In genomic region chr17:44921122-44921882, GRCh38 we compare ENCODE assay signal across 14 cellular contexts. TPM values are rescaled to one million over a fixed set of nuclear protein-coding genes. Genes with fewer than 3 reads are reported as not detected.
A peak's percentile ranks its signal among the peaks of the same experiment; 100 is the strongest.
DNase-seq lines count a peak whose midpoint lies in the region; ATAC-seq and TF ChIP-seq lines count a peak whose summit lies in the region.
"Had no signal": no experiment of that assay in that cellular context is flagged by ENCODE, and none has a peak within 500 bp of the region (broad histone marks: within the 10 kb centered on the region; RNA-seq: fewer than 3 reads in every experiment).

No MANE protein-coding gene starts in this region.

- H3K36me3 Mint-ChIP-seq in Caco-2 (ENCODE audit: insufficient read depth, unreplicated experiment) = peaks cover 33% of the 10 kb centered on the region

- H3K27ac Mint-ChIP-seq in Caco-2 (ENCODE audit: unreplicated experiment) = no peak overlapping the region
- H3K27ac Mint-ChIP-seq: activated B cell treated with CpG ODN at 0.5 μM for 24 hours had no signal

- H3K9me3 Mint-ChIP-seq in Caco-2 (ENCODE audit: unreplicated experiment) = no peaks in the 10 kb centered on the region
- H3K9me3 Mint-ChIP-seq: activated B cell treated with CpG ODN at 0.5 μM for 24 hours had no signal

- DNase-seq in Caco-2 (peak; percentile 22 to 41), ecto neural progenitor cell (ENCODE audit: low spot score) (peak; percentile 88), lower lobe of right lung (peak; percentile 22), NCI-H345 (lab: John Stamatoyannopoulos, UW) (no peak), erythroblast (lab: John Stamatoyannopoulos, UW) (no peak)
- DNase-seq: activated B cell treated with CpG ODN at 0.5 μM for 24 hours, GF-D8 had no signal

- no peak for TF ChIP-seq RAD21 in Ishikawa (IDR thresholded peaks at IDR 0.05; ENCODE audit: low read depth)

- H3K9me3 ChIP-seq in Caco-2 (no peaks in the 10 kb centered on the region), lower lobe of right lung (no peaks in the 10 kb centered on the region)

- no peak for TF ChIP-seq EP300 in Ishikawa (IDR thresholded peaks at IDR 0.05; ENCODE audit: borderline replicate concordance)

- no peak overlapping the region for H3K4me3 Mint-ChIP-seq in Caco-2 (ENCODE audit: unreplicated experiment)
- H3K4me3 Mint-ChIP-seq: activated B cell treated with CpG ODN at 0.5 μM for 24 hours had no signal

- no peaks in the 10 kb centered on the region for H3K4me1 Mint-ChIP-seq in Caco-2 (ENCODE audit: low read depth, unreplicated experiment)

- no TSS peak for BruUV-seq in Caco-2 (replicated peaks; lab: Mats Ljungman, UMichigan)

- H3K36me3 ChIP-seq in Caco-2 (ENCODE audit: control insufficient read depth, insufficient read depth, low read length) (no peaks in the 10 kb centered on the region; the same call in 1 of the 2 replicates), lower lobe of right lung (no peaks in the 10 kb centered on the region)
- H3K36me3 ChIP-seq: cardiac muscle cell had no signal

- TF ChIP-seq CTCF in Caco-2 (IDR thresholded peaks at IDR 0.05; ENCODE audit: insufficient read depth in 1 of 2, low read depth in 1 of 2, low read length in 1 of 2, severe bottlenecking in 1 of 2, unreplicated experiment in 1 of 2) (no peak), lower lobe of right lung (IDR thresholded peaks at IDR 0.05) (no peak)

- no peak overlapping the region for H3K27ac ChIP-seq in lower lobe of right lung
- H3K27ac ChIP-seq: cardiac muscle cell had no signal

- H3K27me3 Mint-ChIP-seq in Caco-2 (ENCODE audit: insufficient read depth, unreplicated experiment) = peaks cover 6% of the 10 kb centered on the region

- no peak for ATAC-seq in lower lobe of right lung
- ATAC-seq in GM21528 (IDR thresholded peaks at IDR 0.05; ENCODE audit: low FRiP score, unreplicated experiment) = no peak
- no peak for ATAC-seq in GM18909 (IDR thresholded peaks at IDR 0.05; ENCODE audit: poor library complexity, unreplicated experiment)

- H3K4me1 ChIP-seq in Caco-2 = peaks cover 1% of the 10 kb centered on the region; the same call in 1 of the 2 replicates
- H3K4me1 ChIP-seq in lower lobe of right lung = no peaks in the 10 kb centered on the region

- CTCF ChIA-PET in Caco-2 (lab: Charles Lee) = interaction anchor here (0.6 to 3.6 kb wide), 12 partner anchors 12 to 468 kb away, joined by 3 to 78 read pairs (median 4); no protein-coding TSS in a partner anchor

- no peak for TF ChIP-seq POLR2A in erythroblast (IDR thresholded peaks at IDR 0.05; ENCODE audit: low read length)

- H3K27me3 ChIP-seq in Caco-2 (replicated peaks; ENCODE audit: control insufficient read depth, insufficient read depth, low read length) (no peaks in the 10 kb centered on the region), lower lobe of right lung (ENCODE audit: low read depth) (peaks cover 10% of the 10 kb centered on the region)
- H3K27me3 ChIP-seq: cardiac muscle cell had no signal

- H3K4me3 ChIP-seq in Caco-2 (ENCODE audit: low read depth, low read length) (no peak overlapping the region), lower lobe of right lung (no peak overlapping the region)
- H3K4me3 ChIP-seq: cardiac muscle cell had no signal

- POLR2A ChIA-PET in Caco-2 (lab: Charles Lee) = no interaction called here

- intact Hi-C loops in Caco-2 (cut with micrococcal nuclease; ENCODE audit: unreplicated experiment) = loop anchor here (5.0 kb wide), 2 partner anchors 46 to 211 kb away; partner anchors contain the start of genes C1QL1 and PLCD3
- intact Hi-C loops in lower lobe of right lung (cut with DNase I) = loop anchor here (10.0 kb wide), 1 partner anchor 93 kb away; no protein-coding TSS in a partner anchor

TF ChIP-seq in Ishikawa, 13 proteins besides CTCF, POLR2A, EP300 and RAD21:
- TF ChIP-seq YY1 (IDR thresholded peaks at IDR 0.05; ENCODE audit: low read depth) (no peak), FOXM1 (IDR thresholded peaks at IDR 0.05; ENCODE audit: borderline replicate concordance, low read depth) (no peak), REST (IDR thresholded peaks at IDR 0.05; ENCODE audit: low read depth) (no peak), MAX (IDR thresholded peaks at IDR 0.05) (0 out of 2 replicates have a peak, but pooled peaks have one; percentile 19), ZBTB7A (IDR thresholded peaks at IDR 0.05; ENCODE audit: low read depth) (no peak)

RNA-seq across cellular contexts. Expression of gene GFAP, which starts 6.0 kb away (rescaled TPM):
- total RNA-seq in Caco-2 (2022) (not detected in 2 replicates), lower lobe of right lung (not detected)
- total RNA-seq: activated B cell treated with CpG ODN at 0.5 μM for 24 hours, MCF 10A, SK-MEL-5 had no signal

RNA-seq across cellular contexts. Expression of gene EFTUD2, which starts 22.1 kb away (rescaled TPM):
- 175 and 186 TPM in 2 replicates for total RNA-seq in Caco-2 (2022)
- total RNA-seq in lower lobe of right lung = 108 TPM

RNA-seq across cellular contexts. Expression of gene KIF18B, which starts 26.3 kb away (rescaled TPM):
- total RNA-seq in Caco-2 (2022) (63.6 and 68.4 TPM in 2 replicates), lower lobe of right lung (0.89 TPM)

RNA-seq across cellular contexts. Expression of gene C1QL1, which starts 46.8 kb away (rescaled TPM):
- 2.5 and 5.2 TPM in 2 replicates for total RNA-seq in Caco-2 (2022)
- total RNA-seq in lower lobe of right lung = not detected
- total RNA-seq: activated B cell treated with CpG ODN at 0.5 μM for 24 hours, subcutaneous adipose tissue had no signal

Comparison
In these comparisons a context has a peak if more than half of its experiments do, and no peak if none do; other contexts are left out.
1. DNase-seq: peak in Caco-2 (2 of 2), ecto neural progenitor cell (single experiment) and lower lobe of right lung (single experiment); none in NCI-H345 (single experiment) and erythroblast (0 of 2).
2. RNA of gene KIF18B, which starts 26.3 kb away (total RNA-seq): 63.6 to 68.4 TPM in Caco-2; 0.89 TPM in lower lobe of right lung (single experiment); every median in the first group is over 10 times any median in the second.